ENCODE assay signal across 1 cellular context in the genomic region with DNA sequence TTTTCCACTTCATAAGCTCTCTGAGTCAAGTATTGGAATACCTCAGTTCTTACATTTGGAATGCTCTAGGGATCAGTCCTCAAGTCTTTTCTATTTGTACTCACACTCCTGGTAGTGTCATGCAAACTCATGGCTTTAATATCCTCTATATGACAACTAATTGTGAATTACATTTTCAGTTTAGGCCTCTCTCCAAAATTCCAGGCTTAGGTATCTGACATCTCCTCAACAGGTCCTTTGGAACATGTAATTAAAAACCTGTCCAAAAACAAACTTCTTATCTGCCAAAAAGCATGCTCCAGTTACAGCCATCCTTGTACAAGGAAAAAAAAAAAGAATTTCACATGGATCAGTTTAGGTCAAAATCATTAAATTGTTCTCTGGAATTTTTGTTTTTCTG.
TF ChIP-seq lines count a peak whose summit lies in the region.

No MANE protein-coding gene starts in this region.

TF ChIP-seq in HepG2, 621 proteins besides CTCF, POLR2A, EP300 and RAD21 (continued from another document):
- TF ChIP-seq, protein P1, sequence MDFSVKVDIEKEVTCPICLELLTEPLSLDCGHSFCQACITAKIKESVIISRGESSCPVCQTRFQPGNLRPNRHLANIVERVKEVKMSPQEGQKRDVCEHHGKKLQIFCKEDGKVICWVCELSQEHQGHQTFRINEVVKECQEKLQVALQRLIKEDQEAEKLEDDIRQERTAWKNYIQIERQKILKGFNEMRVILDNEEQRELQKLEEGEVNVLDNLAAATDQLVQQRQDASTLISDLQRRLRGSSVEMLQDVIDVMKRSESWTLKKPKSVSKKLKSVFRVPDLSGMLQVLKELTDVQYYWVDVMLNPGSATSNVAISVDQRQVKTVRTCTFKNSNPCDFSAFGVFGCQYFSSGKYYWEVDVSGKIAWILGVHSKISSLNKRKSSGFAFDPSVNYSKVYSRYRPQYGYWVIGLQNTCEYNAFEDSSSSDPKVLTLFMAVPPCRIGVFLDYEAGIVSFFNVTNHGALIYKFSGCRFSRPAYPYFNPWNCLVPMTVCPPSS (IDR thresholded peaks at IDR 0.05): no peak
- TF ChIP-seq, protein P2, sequence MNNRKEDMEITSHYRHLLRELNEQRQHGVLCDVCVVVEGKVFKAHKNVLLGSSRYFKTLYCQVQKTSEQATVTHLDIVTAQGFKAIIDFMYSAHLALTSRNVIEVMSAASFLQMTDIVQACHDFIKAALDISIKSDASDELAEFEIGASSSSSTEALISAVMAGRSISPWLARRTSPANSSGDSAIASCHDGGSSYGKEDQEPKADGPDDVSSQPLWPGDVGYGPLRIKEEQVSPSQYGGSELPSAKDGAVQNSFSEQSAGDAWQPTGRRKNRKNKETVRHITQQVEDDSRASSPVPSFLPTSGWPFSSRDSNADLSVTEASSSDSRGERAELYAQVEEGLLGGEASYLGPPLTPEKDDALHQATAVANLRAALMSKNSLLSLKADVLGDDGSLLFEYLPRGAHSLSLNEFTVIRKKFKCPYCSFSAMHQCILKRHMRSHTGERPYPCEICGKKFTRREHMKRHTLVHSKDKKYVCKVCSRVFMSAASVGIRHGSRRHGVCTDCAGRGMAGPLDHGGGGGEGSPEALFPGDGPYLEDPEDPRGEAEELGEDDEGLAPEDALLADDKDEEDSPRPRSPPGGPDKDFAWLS (CRISPR knock-in tag; IDR thresholded peaks at IDR 0.05; ENCODE audit: borderline replicate concordance): no peak
